8 cellular contexts compared by ENCODE assay signal in genomic region chr10:68327889-68328786, GRCh38. TPM values are rescaled to one million over a fixed set of nuclear protein-coding genes. Genes with fewer than 3 reads are reported as not detected.
A peak's percentile ranks its signal among the peaks of the same experiment; 100 is the strongest.
DNase-seq lines count a peak whose midpoint lies in the region; ATAC-seq and TF ChIP-seq lines count a peak whose summit lies in the region.

No MANE protein-coding gene starts in this region.

- H3K4me3 Mint-ChIP-seq in Calu3 (ENCODE audit: low read depth, unreplicated experiment), result peak overlapping the region; percentile 39

- TF ChIP-seq EP300 in esophagus muscularis mucosa (IDR thresholded peaks at IDR 0.05), result no peak

- H3K27me3 ChIP-seq in SU-DHL-6 (ENCODE audit: low read length), result no peaks in the 10 kb centered on the region
- no peaks in the 10 kb centered on the region for H3K27me3 ChIP-seq in esophagus muscularis mucosa
- H3K27me3 ChIP-seq in osteoblast (ENCODE audit: insufficient read depth, low read length), result no peaks in the 10 kb centered on the region

- DNase-seq in Calu3, result no peak
- DNase-seq in HuH-7.5 (ENCODE audit: low spot score), result peak; percentile 32
- no peak for DNase-seq in esophagus muscularis mucosa (ENCODE audit: extremely low spot score)
- DNase-seq in osteoblast (ENCODE audit: insufficient read length, low spot score, missing footprints), result peak; percentile 82

- H3F3A ChIP-seq in SU-DHL-6 (ENCODE audit: insufficient read depth), result peaks cover 9% of the 10 kb centered on the region; the same call in 1 of the 2 replicates

- H3K9me2 ChIP-seq in SU-DHL-6 (replicated peaks; ENCODE audit: insufficient read depth, low read length), result no peaks in the 10 kb centered on the region

- BruUV-seq in Calu3 (replicated peaks; lab: Mats Ljungman, UMichigan), result no TSS peak

- H3K4me1 ChIP-seq in esophagus muscularis mucosa, result peaks cover 10 to 33% (median 27%) of the 10 kb centered on the region in 4 donors
- H3K4me1 ChIP-seq in osteoblast (ENCODE audit: insufficient read depth, low read length), result peaks cover 33% of the 10 kb centered on the region

- H3K27ac ChIP-seq in SU-DHL-6 (ENCODE audit: low read depth, low read length), result peak overlapping the region; percentile 14; the same call in 1 of the 2 replicates
- peak overlapping the region; percentile 62 to 99 (median 82) for H3K27ac ChIP-seq in esophagus muscularis mucosa (replicated peaks in 1 of 4)
- peak overlapping the region; percentile 95 for H3K27ac ChIP-seq in osteoblast (ENCODE audit: low read depth, low read length)

- H2AFZ ChIP-seq in SU-DHL-6 (ENCODE audit: low read depth, low read length, severe bottlenecking) (peak overlapping the region; percentile 57), osteoblast (ENCODE audit: low read length) (peak overlapping the region; percentile 70)

- peak overlapping the region; percentile 9; the same call in 1 of the 2 replicates for H3K9ac ChIP-seq in SU-DHL-6 (ENCODE audit: low read length)

- peaks cover 35% of the 10 kb centered on the region for H3K36me3 Mint-ChIP-seq in Calu3 (ENCODE audit: insufficient read depth, unreplicated experiment)

- no peak for TF ChIP-seq POLR2A in esophagus muscularis mucosa (IDR thresholded peaks at IDR 0.05; ENCODE audit: low read depth)

- H3K4me1 Mint-ChIP-seq in Calu3 (ENCODE audit: low read depth, unreplicated experiment), result peaks cover 31% of the 10 kb centered on the region

- intact Hi-C loops in Calu3 (cut with micrococcal nuclease; ENCODE audit: unreplicated experiment), result no loop called here
- intact Hi-C loops in esophagus muscularis mucosa (cut with DNase I), result no loop called here

- peak overlapping the region; percentile 42 for H3K4me2 ChIP-seq in SU-DHL-6 (ENCODE audit: low read depth, low read length, poor library complexity, severe bottlenecking)
- H3K4me2 ChIP-seq in osteoblast (ENCODE audit: insufficient read depth, low read length), result peak overlapping the region; percentile 86

- H3K9me3 ChIP-seq in SU-DHL-6 (ENCODE audit: insufficient read depth, low read length) (no peaks in the 10 kb centered on the region), esophagus muscularis mucosa (no peaks in the 10 kb centered on the region), osteoblast (ENCODE audit: low read depth, low read length) (no peaks in the 10 kb centered on the region)

- H3K79me2 ChIP-seq in SU-DHL-6 (ENCODE audit: insufficient read depth, low read length), result peaks cover 13% of the 10 kb centered on the region
- peaks cover 31% of the 10 kb centered on the region for H3K79me2 ChIP-seq in osteoblast (ENCODE audit: insufficient read depth, low read length)

- H3K27ac Mint-ChIP-seq in Calu3 (ENCODE audit: unreplicated experiment), result peak overlapping the region; percentile 88

- H3K27me3 Mint-ChIP-seq in Calu3 (ENCODE audit: unreplicated experiment), result no peaks in the 10 kb centered on the region

- 34% methylated on average over 4 of the region's 4 CpGs for WGBS in esophagus muscularis mucosa

- H4K20me1 ChIP-seq in SU-DHL-6 (ENCODE audit: low read depth, low read length), result peaks cover 4% of the 10 kb centered on the region; the same call in 1 of the 2 replicates
- H4K20me1 ChIP-seq in osteoblast (ENCODE audit: insufficient read depth, low read length), result peaks cover 7% of the 10 kb centered on the region

- ATAC-seq in HG03457 (IDR thresholded peaks at IDR 0.05; ENCODE audit: unreplicated experiment) (no peak), GM21786 (IDR thresholded peaks at IDR 0.05; ENCODE audit: unreplicated experiment) (no peak), HG02938 (IDR thresholded peaks at IDR 0.05; ENCODE audit: unreplicated experiment) (no peak)

- no peaks in the 10 kb centered on the region for H3K9me3 Mint-ChIP-seq in Calu3 (ENCODE audit: low read depth, unreplicated experiment)

- TF ChIP-seq CTCF in Calu3 (IDR thresholded peaks at IDR 0.05; ENCODE audit: unreplicated experiment), result no peak
- no peak for TF ChIP-seq CTCF in SU-DHL-6 (IDR thresholded peaks at IDR 0.05; ENCODE audit: insufficient read depth, low read length, poor library complexity, severe bottlenecking)
- no peak for TF ChIP-seq CTCF in esophagus muscularis mucosa (IDR thresholded peaks at IDR 0.05)
- TF ChIP-seq CTCF in osteoblast (IDR thresholded peaks at IDR 0.05; ENCODE audit: extremely low read depth, low read depth, low read length), result no peak

- H3K36me3 ChIP-seq in SU-DHL-6 (ENCODE audit: low read length) (peaks cover 3% of the 10 kb centered on the region), esophagus muscularis mucosa (no peaks in the 10 kb centered on the region), osteoblast (ENCODE audit: insufficient read depth, low read length) (no peaks in the 10 kb centered on the region)

- H3K4me3 ChIP-seq in SU-DHL-6 (ENCODE audit: insufficient read depth, low read length, poor library complexity, severe bottlenecking) (peak overlapping the region; percentile 3), esophagus muscularis mucosa (peak overlapping the region in 3 of 4 donors; percentile 2 to 36 (median 18)), osteoblast (ENCODE audit: insufficient read depth, low read length) (peak overlapping the region; percentile 61)

- CTCF ChIA-PET in Calu3 (lab: Charles Lee), result interaction anchor here (0.5 to 0.7 kb wide), 3 partner anchors 476 to 563 kb away, joined by 3 to 6 read pairs (median 3); no protein-coding TSS in a partner anchor

RNA-seq across cellular contexts. Expression of gene HNRNPH3, which starts 3.7 kb away (rescaled TPM):
- total RNA-seq in Calu3 (2022) (170 and 184 TPM in 2 replicates), esophagus muscularis mucosa (10 to 100 TPM; 41.3 to 81.8 (median 61.7) TPM), osteoblast (9.7 and 10.1 TPM in 2 replicates)

RNA-seq across cellular contexts. Expression of gene PBLD, which starts 4.6 kb away (rescaled TPM):
- total RNA-seq in Calu3 (2022) (8.9 TPM in 2 replicates), esophagus muscularis mucosa (1 to 10 TPM; 6.6 to 9.1 (median 7.4) TPM), osteoblast (13.4 and 14.1 TPM in 2 replicates)

Comparison
In these comparisons a context has a peak if more than half of its experiments do, and no peak if none do; other contexts are left out.
1. DNase-seq: peak in HuH-7.5 (single experiment) and osteoblast (single experiment); none in Calu3 (single experiment) and esophagus muscularis mucosa (single experiment).
2. H3K27ac ChIP-seq: peak in every context shown above with its lines; median percentile 95 in osteoblast; 82 in esophagus muscularis mucosa; 14 in SU-DHL-6.
3. H3K4me3 ChIP-seq: peak in every context shown above with its lines; median percentile 61 in osteoblast; 18 in esophagus muscularis mucosa; 3 in SU-DHL-6.